ENCODE assay signal across 16 cellular contexts in genomic region chr5:14534773-14535172, GRCh38. TPM values are rescaled to one million over a fixed set of nuclear protein-coding genes. Genes with fewer than 3 reads are reported as not detected.
DNase-seq lines count a peak whose midpoint lies in the region; ATAC-seq and TF ChIP-seq lines count a peak whose summit lies in the region.
"Had no signal": no experiment of that assay in that cellular context is flagged by ENCODE, and none has a peak within 500 bp of the region (broad histone marks: within the 10 kb centered on the region; RNA-seq: fewer than 3 reads in every experiment).

No MANE protein-coding gene starts in this region.

- H3K14ac ChIP-seq in neuronal stem cell (ENCODE audit: low read length), result no peak overlapping the region

- no peak for ATAC-seq in GM21576 (IDR thresholded peaks at IDR 0.05; ENCODE audit: unreplicated experiment)
- ATAC-seq: activated T-cell treated with anti-CD3 and anti-CD28 coated beads, Interleukin-2, amount 50 U/mL, for 4 hours; HCT116 had no signal

- no peak overlapping the region for H3K4me2 ChIP-seq in neuronal stem cell (ENCODE audit: insufficient read depth, low read length, poor library complexity, severe bottlenecking)

- H3K9me3 ChIP-seq in neuronal stem cell (replicated peaks in 1 of 2; ENCODE audit: control insufficient read depth in 2 of 2, insufficient read depth in 1 of 2, low read depth in 1 of 2, low read length in 2 of 2) (no peaks in the 10 kb centered on the region), transverse colon (no peaks in the 10 kb centered on the region)
- H3K9me3 ChIP-seq: adrenal gland, BE2C, stomach had no signal

- DNase-seq in COLO668 (lab: John Stamatoyannopoulos, UW; ENCODE audit: unreplicated experiment) (peak; percentile 58), NCI-H2081 (lab: John Stamatoyannopoulos, UW) (peak; percentile 57 to 88), brain pericyte (ENCODE audit: low read depth, low spot score) (peak; percentile 21), neuronal stem cell (ENCODE audit: low spot score) (no peak), GM19238 (ENCODE audit: insufficient read length, low spot score) (no peak), LoVo (ENCODE audit: low spot score) (no peak), transverse colon (no peak)
- DNase-seq: activated CD4-positive, alpha-beta T cell treated with anti-CD3 and anti-CD28 coated beads for 4 hours; activated T-cell treated with anti-CD3 and anti-CD28 coated beads, Interleukin-2, amount 50 U/mL, for 4 hours; BE2C; cortex of kidney; stomach had no signal

- no peaks in the 10 kb centered on the region for H3K27me3 ChIP-seq in neuronal stem cell (ENCODE audit: control insufficient read depth in 3 of 3, insufficient read depth in 3 of 3, low read depth in 1 of 3, low read length in 3 of 3)
- no peaks in the 10 kb centered on the region for H3K27me3 ChIP-seq in transverse colon
- H3K27me3 ChIP-seq: adrenal gland, BE2C, stomach had no signal

- H2BK5ac ChIP-seq in neuronal stem cell (ENCODE audit: low read length), result no peak overlapping the region

- H3K79me1 ChIP-seq in neuronal stem cell (ENCODE audit: low read depth, low read length), result no peaks in the 10 kb centered on the region

- H2BK12ac ChIP-seq in neuronal stem cell (ENCODE audit: low read length), result no peak overlapping the region

- TF ChIP-seq EP300 in transverse colon (IDR thresholded peaks at IDR 0.05; ENCODE audit: low read depth), result no peak

- intact Hi-C loops in transverse colon (cut with DNase I; ENCODE audit: low total_unique reads), result no loop called here

- peaks cover 0 to 2% of the 10 kb centered on the region in 2 donors for H3K4me1 ChIP-seq in neuronal stem cell (ENCODE audit: control insufficient read depth in 2 of 2, insufficient read depth in 1 of 2, low read depth in 1 of 2, low read length in 2 of 2)
- peaks cover 0 to 8% (median 8%) of the 10 kb centered on the region in 4 donors for H3K4me1 ChIP-seq in transverse colon
- H3K4me1 ChIP-seq: adrenal gland, BE2C, stomach had no signal

- H4K91ac ChIP-seq in neuronal stem cell (ENCODE audit: low read depth, low read length, poor library complexity), result no peak overlapping the region

- H3K18ac ChIP-seq in neuronal stem cell (ENCODE audit: low read length), result no peak overlapping the region

- H4K8ac ChIP-seq in neuronal stem cell (ENCODE audit: low read depth, low read length), result no peak overlapping the region

- in situ Hi-C loops in transverse colon (cut with MboI; ENCODE audit: low pct_ligation_motif_present in 1 of 4, low pct_unique_long_range_greater_than_20kb in 1 of 4, low sequenced_read_pairs in 3 of 4), result no loop called here

- H2AK5ac ChIP-seq in neuronal stem cell (ENCODE audit: low read depth, low read length), result no peak overlapping the region

- H3K4ac ChIP-seq in neuronal stem cell (ENCODE audit: low read length), result no peak overlapping the region

- H3K9ac ChIP-seq in neuronal stem cell (ENCODE audit: low read depth, low read length, poor library complexity), result no peak overlapping the region

- TF ChIP-seq CTCF in transverse colon (IDR thresholded peaks at IDR 0.05), result no peak

- H2BK120ac ChIP-seq in neuronal stem cell (ENCODE audit: low read depth, low read length), result no peak overlapping the region

- TF ChIP-seq POLR2A in transverse colon (IDR thresholded peaks at IDR 0.05), result no peak

- H2BK15ac ChIP-seq in neuronal stem cell (ENCODE audit: low read length), result no peak overlapping the region

- H3K4me3 ChIP-seq in neuronal stem cell (ENCODE audit: low read length in 2 of 2), result no peak overlapping the region
- H3K4me3 ChIP-seq in transverse colon, result no peak overlapping the region
- H3K4me3 ChIP-seq: adrenal gland, stomach had no signal

- H3K27ac ChIP-seq in neuronal stem cell (replicated peaks; ENCODE audit: low read length) (no peak overlapping the region), transverse colon (peak overlapping the region in 1 of 4 donors; percentile 9)
- H3K27ac ChIP-seq: adrenal gland, stomach had no signal

- peak overlapping the region; percentile 51 for H2AFZ ChIP-seq in neuronal stem cell (ENCODE audit: low read length)

- no CpG with 5 or more reads among the region's 7 CpGs for WGBS in neuronal stem cell (ENCODE audit: extremely low coverage in 2 of 2, insufficient read length in 2 of 2, insufficient replicate concordance in 1 of 2), 2 donors
- 12 to 17% methylated on average over 7 of the region's 7 CpGs for WGBS in transverse colon (ENCODE audit: low coverage in 1 of 2), 2 donors

- H3K23ac ChIP-seq in neuronal stem cell (ENCODE audit: low read depth, low read length, poor library complexity), result no peak overlapping the region

- H3K36me3 ChIP-seq in neuronal stem cell (replicated peaks in 1 of 2; ENCODE audit: control insufficient read depth in 2 of 2, insufficient read depth in 2 of 2, low read length in 2 of 2) (no peaks in the 10 kb centered on the region), transverse colon (no peaks in the 10 kb centered on the region)
- H3K36me3 ChIP-seq: adrenal gland, BE2C, stomach had no signal

RNA-seq across cellular contexts. Expression of gene OTULINL, which starts 46.8 kb away (rescaled TPM):
- 3.9 TPM for polyA plus RNA-seq in neuronal stem cell (2013, experiment 1 of 2)
- 4.1 TPM for polyA plus RNA-seq in neuronal stem cell (2013, experiment 2 of 2)
- total RNA-seq in transverse colon, result 10 to 100 TPM in 3 of 4 donors, 1 to 10 TPM in 1; 6.2 to 61.0 (median 27.3) TPM
- total RNA-seq: MCF 10A had no signal

Comparison
In these comparisons a context has a peak if more than half of its experiments do, and no peak if none do; other contexts are left out.
1. DNase-seq: peak in COLO668 (single experiment), NCI-H2081 (2 of 2) and brain pericyte (single experiment); none in neuronal stem cell (single experiment), GM19238 (single experiment), LoVo (single experiment) and transverse colon (single experiment).